9 cellular contexts compared by ENCODE assay signal in the genomic region with DNA sequence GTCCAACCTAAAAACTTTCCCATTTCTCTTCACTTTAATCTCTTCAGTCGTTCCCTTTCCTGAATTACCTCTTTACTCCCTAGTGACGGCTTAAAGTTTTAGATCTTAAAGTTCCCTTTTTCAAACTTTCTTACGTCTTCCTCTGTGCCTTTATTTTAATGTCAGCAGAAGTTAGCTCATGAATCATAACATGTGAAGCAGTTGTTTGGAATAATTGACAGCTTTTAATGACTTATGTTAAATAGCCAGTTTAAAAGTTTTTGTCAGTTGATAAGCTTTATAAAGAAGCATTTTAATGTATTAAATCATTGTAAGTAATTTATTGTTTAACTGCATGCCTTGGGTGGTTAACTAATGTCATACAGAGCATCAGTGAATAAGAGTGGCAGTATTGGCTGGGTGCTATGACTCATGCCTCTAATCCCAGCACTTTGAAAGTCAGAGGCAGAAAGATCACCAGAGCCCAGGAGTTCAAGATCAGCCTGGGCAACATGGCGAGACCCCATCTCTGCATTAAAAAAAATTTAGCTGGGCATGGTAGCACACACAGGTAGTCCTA. TPM values are rescaled to one million over a fixed set of nuclear protein-coding genes. Genes with fewer than 3 reads are reported as not detected.
DNase-seq lines count a peak whose midpoint lies in the region; ATAC-seq, FAIRE-seq and TF ChIP-seq lines count a peak whose summit lies in the region.
"Had no signal": no experiment of that assay in that cellular context is flagged by ENCODE, and none has a peak within 500 bp of the region (broad histone marks: within the 10 kb centered on the region; RNA-seq: fewer than 3 reads in every experiment).

No MANE protein-coding gene starts in this region.

- no peaks in the 10 kb centered on the region for H3K36me3 Mint-ChIP-seq in MCF 10A (ENCODE audit: insufficient read depth, unreplicated experiment)

- intact Hi-C loops in MCF 10A (cut with micrococcal nuclease) (no loop called here), psoas muscle (cut with DNase I) (loop anchor here in 1 of 2 donors (5.0 kb wide), 1 partner anchor 35 kb away; a partner anchor contains a TSS), thyroid gland (cut with DNase I) (no loop called here)

- FAIRE-seq in HTR-8/SVneo (lab: Jason Lieb, UNC), result no peak

- no peaks in the 10 kb centered on the region for H3K9me3 Mint-ChIP-seq in MCF 10A (ENCODE audit: unreplicated experiment)

- DNase-seq in M059J (ENCODE audit: low read depth) (peak; percentile 76), MCF 10A (ENCODE audit: unreplicated experiment) (peak; percentile 32), psoas muscle (no peak), HTR-8/SVneo (ENCODE audit: insufficient read length, low spot score) (no peak), thyroid gland (no peak)
- DNase-seq: activated gamma-delta T cell had no signal

- H3K27me3 Mint-ChIP-seq in MCF 10A (ENCODE audit: insufficient read depth, unreplicated experiment), result no peaks in the 10 kb centered on the region

- no peaks in the 10 kb centered on the region for H3K27me3 ChIP-seq in psoas muscle (ENCODE audit: insufficient read depth in 3 of 3, low read length in 2 of 3)
- H3K27me3 ChIP-seq in thyroid gland, result no peaks in the 10 kb centered on the region

- peaks cover 63% of the 10 kb centered on the region for H3K4me1 ChIP-seq in psoas muscle
- peaks cover 7 to 22% of the 10 kb centered on the region in 2 donors for H3K4me1 ChIP-seq in thyroid gland

- no peak overlapping the region for H3K27ac Mint-ChIP-seq in MCF 10A (ENCODE audit: low read depth, unreplicated experiment)

- 61 to 72% (median 65%) methylated on average over 4 of the region's 4 CpGs for WGBS in psoas muscle, 3 donors
- 79 to 81% methylated on average over 4 of the region's 4 CpGs for WGBS in thyroid gland, 2 donors

- H3K36me3 ChIP-seq in psoas muscle (ENCODE audit: insufficient read depth in 1 of 2, low read depth in 1 of 2) (no peaks in the 10 kb centered on the region), thyroid gland (no peaks in the 10 kb centered on the region)

- H3K4me3 Mint-ChIP-seq in MCF 10A (ENCODE audit: unreplicated experiment), result no peak overlapping the region

- TF ChIP-seq CTCF in MCF 10A (IDR thresholded peaks at IDR 0.05; ENCODE audit: unreplicated experiment) (no peak), psoas muscle (IDR thresholded peaks at IDR 0.05) (no peak), thyroid gland (IDR thresholded peaks at IDR 0.05) (no peak)

- no peaks in the 10 kb centered on the region for H3K9me3 ChIP-seq in psoas muscle
- no peaks in the 10 kb centered on the region for H3K9me3 ChIP-seq in thyroid gland

- H3K27ac ChIP-seq in psoas muscle, result no peak overlapping the region
- H3K27ac ChIP-seq in thyroid gland, result peak overlapping the region in 1 of 3 donors; percentile 8

- peaks cover 24% of the 10 kb centered on the region for H3K4me1 Mint-ChIP-seq in MCF 10A (ENCODE audit: insufficient read depth, unreplicated experiment)

- no peak overlapping the region for H3K4me3 ChIP-seq in psoas muscle
- no peak overlapping the region for H3K4me3 ChIP-seq in thyroid gland (replicated peaks in 1 of 3)

- no TSS peak for BruUV-seq in MCF 10A (replicated peaks; lab: Mats Ljungman, UMichigan)

- no peak for TF ChIP-seq POLR2A in thyroid gland (IDR thresholded peaks at IDR 0.05)

- CTCF ChIA-PET in MCF 10A (lab: Yijun Ruan, JAX), result interaction anchor here (1.0 to 1.4 kb wide), 3 partner anchors 35 to 156 kb away, joined by 3 to 4 read pairs (median 3); no protein-coding TSS in a partner anchor

- POLR2A ChIA-PET in MCF 10A (lab: Yijun Ruan, JAX), result interaction anchor here (0.6 to 8.1 kb wide), 5 partner anchors 24 to 142 kb away, joined by 3 to 67 read pairs (median 3); a partner anchor contains a TSS

- ATAC-seq in GM18511 (IDR thresholded peaks at IDR 0.05; ENCODE audit: unreplicated experiment) (peak; percentile 42), psoas muscle (peak; percentile 43 to 83 (median 68)), HG03045 (IDR thresholded peaks at IDR 0.05; ENCODE audit: unreplicated experiment) (no peak), GM21390 (IDR thresholded peaks at IDR 0.05; ENCODE audit: unreplicated experiment) (no peak)

RNA-seq across cellular contexts. Expression of a gene that starts 33.9 kb away (rescaled TPM):
- 21.7 and 34.1 TPM in 2 replicates for total RNA-seq in M059J (2014; rRNA removed; shearing (Covaris generic))
- total RNA-seq in MCF 10A (2022), result 18.1 and 20.7 TPM in 2 replicates
- total RNA-seq in psoas muscle, result 10 to 100 TPM; 18.7 to 24.4 (median 20.0) TPM
- 10 to 100 TPM in 1 of 3 donors, 1 to 10 TPM in 2; 5.6 to 17.3 (median 6.6) TPM for polyA plus RNA-seq in psoas muscle
- 10 to 100 TPM; 19.0 to 39.8 (median 22.4) TPM for total RNA-seq in thyroid gland

Comparison
In these comparisons a context has a peak if more than half of its experiments do, and no peak if none do; other contexts are left out.
1. ATAC-seq: peak in GM18511 (single experiment) and psoas muscle (4 of 4); none in HG03045 (single experiment) and GM21390 (single experiment).
2. DNase-seq: peak in M059J (single experiment) and MCF 10A (single experiment); none in psoas muscle (0 of 2), HTR-8/SVneo (single experiment) and thyroid gland (0 of 2).